In the genomic region with DNA sequence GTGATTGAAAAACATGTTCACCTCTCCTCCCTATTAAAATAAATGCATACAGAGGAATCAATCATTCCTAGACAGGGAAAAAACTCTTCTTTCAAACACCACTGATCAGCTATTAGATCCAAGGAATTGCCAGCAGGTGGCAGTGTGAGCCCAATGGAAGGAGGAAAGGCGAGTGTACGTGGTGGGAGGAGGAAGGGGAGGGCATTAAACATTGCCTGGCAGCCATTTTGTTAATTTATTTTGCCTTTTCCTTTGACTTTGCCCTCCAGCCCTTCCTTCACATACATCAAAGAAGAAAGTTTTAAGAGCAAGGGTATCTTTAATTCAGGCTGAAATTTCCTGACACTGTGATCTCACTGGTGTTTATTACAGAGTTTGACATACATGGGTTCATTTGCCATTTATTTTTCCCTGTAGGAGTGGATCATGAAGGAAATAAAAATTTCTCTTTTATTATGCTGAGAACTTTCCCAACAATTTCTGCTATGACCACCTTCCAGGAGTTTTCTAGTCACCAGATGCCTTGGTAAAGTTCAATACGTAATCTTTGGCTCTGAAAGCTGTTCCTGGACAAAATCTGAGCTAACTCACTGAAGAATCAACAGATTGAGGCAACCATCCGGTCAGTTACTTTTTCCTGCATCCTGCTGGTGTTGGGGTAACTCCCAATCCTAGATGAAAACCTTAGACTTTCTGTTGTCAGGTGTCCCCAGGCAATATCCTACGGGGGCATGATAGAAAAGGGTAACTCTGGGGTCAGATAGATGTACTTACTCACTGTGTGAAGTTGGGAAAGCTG, we compare ENCODE assay signal across 8 cellular contexts. TPM values are rescaled to one million over a fixed set of nuclear protein-coding genes. Genes with fewer than 3 reads are reported as not detected.
A peak's percentile ranks its signal among the peaks of the same experiment; 100 is the strongest.
DNase-seq lines count a peak whose midpoint lies in the region; ATAC-seq and TF ChIP-seq lines count a peak whose summit lies in the region.

No MANE protein-coding gene starts in this region.

- H3K36me3 ChIP-seq in HAP-1 (replicated peaks): no peaks in the 10 kb centered on the region
- H3K36me3 ChIP-seq in heart left ventricle: peaks cover 0 to 5% (median 0%) of the 10 kb centered on the region in 9 donors
- no peaks in the 10 kb centered on the region for H3K36me3 ChIP-seq in tibial nerve

- WGBS in heart left ventricle, 4 donors: 36 to 42% (median 41%) methylated on average over 5 of the region's 5 CpGs
- 27 to 32% methylated on average over 5 of the region's 5 CpGs for WGBS in tibial nerve, 2 donors

- peak overlapping the region; percentile 90 for H3K4me3 ChIP-seq in HAP-1
- H3K4me3 ChIP-seq in heart left ventricle: peak overlapping the region in 9 of 12 donors; percentile 21 to 97 (median 90)
- peak overlapping the region in 3 of 4 donors; percentile 90 to 98 (median 91) for H3K4me3 ChIP-seq in tibial nerve

- peak in 1 of 2 donors; percentile 56 for TF ChIP-seq EP300 in tibial nerve (IDR thresholded peaks at IDR 0.05)

- peak; percentile 82 to 92 (median 88) for TF ChIP-seq CTCF in heart left ventricle (IDR thresholded peaks at IDR 0.05)
- peak; percentile 70 to 93 (median 85) for TF ChIP-seq CTCF in tibial nerve (IDR thresholded peaks at IDR 0.05)

- H3K27ac ChIP-seq in heart left ventricle: peak overlapping the region in 11 of 12 donors; percentile 57 to 99 (median 94)
- peak overlapping the region; percentile 63 to 98 (median 98) for H3K27ac ChIP-seq in tibial nerve

- H3K4me1 ChIP-seq in HAP-1 (peaks cover 7% of the 10 kb centered on the region), heart left ventricle (peaks cover 0 to 43% (median 29%) of the 10 kb centered on the region in 12 donors), tibial nerve (peaks cover 0 to 48% (median 10%) of the 10 kb centered on the region in 4 donors)

- in situ Hi-C loops in HAP-1 (cut with MboI; ENCODE audit: low sequenced_read_pairs): loop anchor here (5.0 to 10.0 kb wide), 3 partner anchors 81 to 438 kb away; partner anchors contain the start of gene AHCYL1

- H3K9me3 ChIP-seq in HAP-1: no peaks in the 10 kb centered on the region; the same call in 1 of the 2 replicates
- H3K9me3 ChIP-seq in heart left ventricle: no peaks in the 10 kb centered on the region
- H3K9me3 ChIP-seq in tibial nerve: no peaks in the 10 kb centered on the region

- peak; percentile 82 for DNase-seq in D341Med (ENCODE audit: low spot score)
- DNase-seq in HAP-1 (ENCODE audit: low spot score in 2 of 2): peak; percentile 88 to 95
- DNase-seq in NCI-H1417 (lab: John Stamatoyannopoulos, UW): peak; percentile 84 to 95 (median 91)
- peak; percentile 87 for DNase-seq in T follicular helper cell (ENCODE audit: low read depth)
- DNase-seq in amniotic epithelial cell (ENCODE audit: low read depth): peak; percentile 81
- peak; percentile 85 to 92 (median 89) for DNase-seq in heart left ventricle
- peak; percentile 96 for DNase-seq in pons (ENCODE audit: low spot score)
- DNase-seq in tibial nerve (ENCODE audit: low spot score in 2 of 2): peak; percentile 85 to 99

- ATAC-seq in heart left ventricle: peak; percentile 45 to 65 (median 63)

- no peaks in the 10 kb centered on the region for H3K27me3 ChIP-seq in HAP-1 (ENCODE audit: low read depth)
- H3K27me3 ChIP-seq in heart left ventricle: no peaks in the 10 kb centered on the region
- H3K27me3 ChIP-seq in tibial nerve: no peaks in the 10 kb centered on the region

- TF ChIP-seq POLR2A in heart left ventricle (IDR thresholded peaks at IDR 0.05): peak in 1 of 2 donors; percentile 14
- no peak for TF ChIP-seq POLR2A in tibial nerve (IDR thresholded peaks at IDR 0.05)

- intact Hi-C loops in heart left ventricle (cut with DNase I): loop anchor here (1.0 to 10.0 kb wide), 14 partner anchors 74 to 461 kb away; partner anchors contain the start of gene AHCYL1 (in 8 of the 10)

RNA-seq across cellular contexts. Expression of gene GNAI3, which starts 1.9 kb away (rescaled TPM):
- total RNA-seq in heart left ventricle: 1 to 10 TPM; 1.5 to 5.4 (median 2.5) TPM
- polyA plus RNA-seq in heart left ventricle: 1 to 10 TPM; 1.6 to 3.0 TPM
- 1 to 10 TPM; 4.0 to 6.3 (median 5.1) TPM for total RNA-seq in tibial nerve

RNA-seq across cellular contexts. Expression of gene GPR61, which starts 6.8 kb away (rescaled TPM):
- under 1 TPM in 6 of 9 donors, not detected in 3; 0.08 to 0.72 (median 0.21) TPM for total RNA-seq in heart left ventricle
- polyA plus RNA-seq in heart left ventricle: under 1 TPM in 1 of 2 donors, not detected in 1; 0.15 TPM
- under 1 TPM in 2 of 4 donors, not detected in 2; 0.59 to 0.60 TPM for total RNA-seq in tibial nerve

RNA-seq across cellular contexts. Expression of gene AMIGO1, which starts 37.0 kb away (rescaled TPM):
- total RNA-seq in heart left ventricle (10 to 100 TPM in 8 of 9 donors, 1 to 10 TPM in 1; 9.9 to 19.1 (median 14.9) TPM), tibial nerve (10 to 100 TPM in 1 of 4 donors, 1 to 10 TPM in 3; 8.1 to 10.3 (median 8.4) TPM)
- 1 to 10 TPM; 4.6 to 6.2 TPM for polyA plus RNA-seq in heart left ventricle

RNA-seq across cellular contexts. Expression of gene CYB561D1, which starts 52.6 kb away (rescaled TPM):
- 1 to 10 TPM; 3.4 to 8.4 (median 5.1) TPM for total RNA-seq in heart left ventricle
- polyA plus RNA-seq in heart left ventricle: 1 to 10 TPM; 2.1 to 8.1 TPM
- 1 to 10 TPM; 4.4 to 8.4 (median 5.6) TPM for total RNA-seq in tibial nerve

Comparison
In these comparisons a context has a peak if more than half of its experiments do, and no peak if none do; other contexts are left out.
1. Peak in every context shown above with its lines: DNase-seq, ATAC-seq, H3K4me3 ChIP-seq and H3K27ac ChIP-seq.